In the genomic region with DNA sequence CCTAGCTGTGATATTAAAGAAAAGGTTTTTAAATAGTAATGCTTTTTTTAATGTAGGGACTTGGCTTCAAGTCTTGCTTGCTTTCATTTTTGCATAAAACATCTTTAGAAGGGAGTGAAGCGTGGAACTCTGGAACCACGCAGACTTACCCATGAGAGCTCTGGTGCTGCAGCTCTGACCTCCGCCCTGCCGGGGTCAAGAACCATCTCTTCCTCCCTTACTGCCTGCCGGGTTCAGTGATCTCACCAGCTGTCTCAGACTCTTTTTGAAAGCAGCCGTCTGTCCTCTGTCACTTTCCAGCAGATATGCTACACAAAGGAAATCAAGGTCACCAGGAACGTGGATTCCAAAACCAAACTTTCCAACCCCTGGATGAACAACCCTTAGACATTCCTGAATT, we compare ENCODE assay signal across 22 cellular contexts.
A peak's percentile ranks its signal among the peaks of the same experiment; 100 is the strongest.
DNase-seq lines count a peak whose midpoint lies in the region; ATAC-seq, FAIRE-seq and TF ChIP-seq lines count a peak whose summit lies in the region.
"Had no signal": no experiment of that assay in that cellular context is flagged by ENCODE, and none has a peak within 500 bp of the region (broad histone marks: within the 10 kb centered on the region; RNA-seq: fewer than 3 reads in every experiment).

No MANE protein-coding gene starts in this region.

- H3K18ac ChIP-seq in IMR-90 (ENCODE audit: low read depth, low read length), result no peak overlapping the region

- TF ChIP-seq EP300 in GM12878 (IDR thresholded peaks at IDR 0.05; ENCODE audit: borderline replicate concordance in 1 of 2, control insufficient read depth in 1 of 2, low read depth in 2 of 2, low read length in 2 of 2), result no peak

- SMC1A ChIA-PET in GM12878 (lab: Charles Lee; ENCODE audit: uncharacterized antibody, unreplicated experiment), result interaction anchor here (0.6 to 1.4 kb wide), 2 partner anchors 10 to 81 kb away, joined by 3 to 4 read pairs; no protein-coding TSS in a partner anchor

- BruUV-seq in IMR-90 (replicated peaks; lab: Mats Ljungman, UMichigan), result no TSS peak
- no TSS peak for BruUV-seq in GM12878 (replicated peaks; lab: Mats Ljungman, UMichigan)

- H3K23ac ChIP-seq in IMR-90 (ENCODE audit: low read depth, low read length), result no peak overlapping the region

- TF ChIP-seq RAD21 in IMR-90 (IDR thresholded peaks at IDR 0.05; ENCODE audit: low read length) (no peak), GM12878 (IDR thresholded peaks at IDR 0.05; ENCODE audit: insufficient read depth, low read depth, low read length) (no peak)

- H3K4me1 ChIP-seq in IMR-90 (ENCODE audit: control insufficient read depth, insufficient read depth, low read length) (0 out of 2 replicates have a peak, but pooled peaks cover 2% of the 10 kb centered on the region), GM12878 (ENCODE audit: control insufficient read depth, insufficient read depth, low read length) (no peaks in the 10 kb centered on the region), breast epithelium (no peaks in the 10 kb centered on the region)
- H3K4me1 ChIP-seq: BE2C had no signal

- intact Hi-C loops in IMR-90 (cut with micrococcal nuclease), result loop anchor here (1.0 kb wide), 1 partner anchor 37 kb away; no protein-coding TSS in a partner anchor
- intact Hi-C loops in GM12878 (cut with micrococcal nuclease; ENCODE audit: unreplicated experiment), result no loop called here
- intact Hi-C loops in breast epithelium (cut with DNase I; ENCODE audit: low total_unique reads), result no loop called here

- no peaks in the 10 kb centered on the region for H3K9me1 ChIP-seq in IMR-90 (ENCODE audit: insufficient read depth, low read length)

- RAD21 ChIA-PET in GM12878 (lab: Charles Lee; ENCODE audit: unreplicated experiment), result no interaction called here

- WGBS in IMR-90 (ENCODE audit: extremely low coverage in 2 of 2, insufficient read length in 1 of 2), 2 experiments, result 60% methylated on average over 1 of the region's 7 CpGs; no CpG with 5 or more reads in 1 of the 2 experiments
- 35% methylated on average over 7 of the region's 7 CpGs for WGBS in GM12878 (ENCODE audit: insufficient coverage, insufficient replicate concordance, low lambda C conversion rate, missing lambda C conversion rate)

- TF ChIP-seq POLR2A in IMR-90 (IDR thresholded peaks at IDR 0.05; ENCODE audit: low read depth, low read length), result no peak
- no peak for TF ChIP-seq POLR2A in GM12878 (IDR thresholded peaks at IDR 0.05; ENCODE audit: low read depth, low read length)
- no peak for TF ChIP-seq POLR2A in breast epithelium (IDR thresholded peaks at IDR 0.05)

- no peak overlapping the region for H3K4ac ChIP-seq in IMR-90 (ENCODE audit: low read depth, low read length)

- no peak overlapping the region for H3K27ac ChIP-seq in IMR-90 (ENCODE audit: insufficient read depth, low read length)
- H3K27ac ChIP-seq in GM12878 (ENCODE audit: control insufficient read depth, insufficient read depth), result no peak overlapping the region
- H3K27ac ChIP-seq in breast epithelium, result no peak overlapping the region
- H3K27ac ChIP-seq: gastroesophageal sphincter had no signal

- POLR2A ChIA-PET in IMR-90 (lab: Charles Lee; ENCODE audit: unreplicated experiment) (no interaction called here), GM12878 (lab: Charles Lee) (interaction anchor here (0.7 kb wide), 1 partner anchor 36 kb away, joined by 3 read pairs; no protein-coding TSS in a partner anchor)

- CTCF ChIA-PET in IMR-90 (lab: Yijun Ruan, JAX) (interaction anchor here (1.2 kb wide), 1 partner anchor 9 kb away, joined by 4 read pairs; no protein-coding TSS in a partner anchor), GM12878 (lab: Yijun Ruan, JAX) (interaction anchor here (1.1 to 1.6 kb wide), 2 partner anchors 9 to 10 kb away, joined by 3 to 4 read pairs; no protein-coding TSS in a partner anchor)

- peak overlapping the region; percentile 2; the same call in 1 of the 2 replicates for H3K14ac ChIP-seq in IMR-90 (replicated peaks; ENCODE audit: low read depth, low read length)

- H2AFZ ChIP-seq in IMR-90 (replicated peaks; ENCODE audit: low read length, poor library complexity) (peak overlapping the region; percentile 33), GM12878 (ENCODE audit: control insufficient read depth, low read depth, low read length) (no peak overlapping the region)

- no peak overlapping the region for H2BK5ac ChIP-seq in IMR-90 (ENCODE audit: low read depth, low read length, poor library complexity, severe bottlenecking)

- no peaks in the 10 kb centered on the region for H3K79me2 ChIP-seq in GM12878 (ENCODE audit: control insufficient read depth, insufficient read depth, low read length)

- H3K36me3 ChIP-seq in IMR-90 (ENCODE audit: control insufficient read depth, insufficient read depth, low read length) (no peaks in the 10 kb centered on the region), GM12878 (ENCODE audit: control insufficient read depth in 2 of 2, insufficient read depth in 2 of 2, low read length in 1 of 2) (no peaks in the 10 kb centered on the region), breast epithelium (no peaks in the 10 kb centered on the region)
- H3K36me3 ChIP-seq: BE2C, gastroesophageal sphincter had no signal

- no peak overlapping the region for H4K91ac ChIP-seq in IMR-90 (ENCODE audit: insufficient read depth, low read depth, low read length)

- no peak overlapping the region for H2AK9ac ChIP-seq in IMR-90 (replicated peaks; ENCODE audit: low read depth, low read length, poor library complexity)

- no peak overlapping the region for H2BK120ac ChIP-seq in IMR-90 (ENCODE audit: low read depth, low read length)

- H2AK5ac ChIP-seq in IMR-90 (ENCODE audit: low read depth, low read length), result no peak overlapping the region

- DNase-seq in AG08396 (ENCODE audit: low spot score) (peak; percentile 3), IMR-90 (no peak), GM12878 (ENCODE audit: low read depth, low spot score) (no peak), medulla oblongata (ENCODE audit: extremely low spot score) (peak; percentile 10), NCI-H2196 (lab: John Stamatoyannopoulos, UW; ENCODE audit: unreplicated experiment) (no peak), omental fat pad (ENCODE audit: low spot score) (no peak), breast epithelium (ENCODE audit: low spot score in 2 of 2) (no peak)
- DNase-seq: activated CD4-positive, alpha-beta T cell treated with anti-CD3 and anti-CD28 coated beads for 4 hours; activated naive CD4-positive, alpha-beta T cell; activated T-cell treated with anti-CD3 and anti-CD28 coated beads, Interleukin-2, amount 50 U/mL, for 4 hours; BE2C; GDM1; mammary epithelial cell; NCI-H1694; NCI-H2171 treated with DMSO at 0.1 percent for 48 hours; occipital lobe; small intestine; stimulated activated CD4-positive, alpha-beta T cell treated with anti-CD3 and anti-CD28 coated beads, Interleukin-2, amount 100 ng/mL, for 24 hours; T-helper 2 cell had no signal

- H3K9me3 ChIP-seq in IMR-90 (ENCODE audit: control insufficient read depth, insufficient read depth, low read length) (no peaks in the 10 kb centered on the region), GM12878 (replicated peaks; ENCODE audit: control insufficient read depth, insufficient read depth, low read length) (no peaks in the 10 kb centered on the region), breast epithelium (no peaks in the 10 kb centered on the region)
- H3K9me3 ChIP-seq: BE2C, gastroesophageal sphincter had no signal

- TF ChIP-seq CTCF in IMR-90 (conservative IDR thresholded peaks at IDR 0.05; ENCODE audit: low read depth, low read length), result no peak
- no peak for TF ChIP-seq CTCF in GM12878 (IDR thresholded peaks at IDR 0.05 in 2 of 3, conservative IDR thresholded peaks at IDR 0.05 in 1 of 3; ENCODE audit: control insufficient read depth in 2 of 3, extremely low read depth in 1 of 3, insufficient read depth in 1 of 3, low read depth in 3 of 3, low read length in 3 of 3)
- TF ChIP-seq CTCF in omental fat pad (IDR thresholded peaks at IDR 0.05), result no peak
- TF ChIP-seq CTCF in breast epithelium (IDR thresholded peaks at IDR 0.05), result no peak

- ATAC-seq in IMR-90 (ENCODE audit: low read depth) (no peak), GM12878 (0 out of 3 replicates have a peak, but pooled peaks have one; percentile 29), omental fat pad (ENCODE audit: low FRiP score) (no peak), HG03565 (IDR thresholded peaks at IDR 0.05; ENCODE audit: unreplicated experiment) (no peak)
- ATAC-seq: activated T-cell treated with anti-CD3 and anti-CD28 coated beads, Interleukin-2, amount 50 U/mL, for 4 hours; esophagus mucosa; gastroesophageal sphincter had no signal

- FAIRE-seq in GM12878 (lab: Jason Lieb, UNC), result no peak
- FAIRE-seq: small intestine had no signal

- H3K79me1 ChIP-seq in IMR-90 (ENCODE audit: low read depth in 1 of 2, low read length in 2 of 2), result no peaks in the 10 kb centered on the region

- H4K5ac ChIP-seq in IMR-90 (ENCODE audit: low read depth, low read length), result peak overlapping the region; percentile 2; the same call in 1 of the 2 replicates

- H4K20me1 ChIP-seq in IMR-90 (ENCODE audit: insufficient read depth, low read length) (no peaks in the 10 kb centered on the region), GM12878 (ENCODE audit: control insufficient read depth, insufficient read depth) (no peaks in the 10 kb centered on the region)

- in situ Hi-C loops in IMR-90 (cut with MboI; ENCODE audit: low sequenced_read_pairs), result no loop called here
- in situ Hi-C loops in GM12878 (cut with MboI), result no loop called here

- H3K4me2 ChIP-seq in IMR-90 (ENCODE audit: low read depth, low read length) (peak overlapping the region; percentile 31), GM12878 (ENCODE audit: control insufficient read depth, insufficient read depth) (no peak overlapping the region; the same call in 1 of the 2 replicates)

- H2BK15ac ChIP-seq in IMR-90 (ENCODE audit: low read depth, low read length), result no peak overlapping the region

- no peak overlapping the region for H3K56ac ChIP-seq in IMR-90 (ENCODE audit: extremely low read depth, insufficient read depth, low read length)

- H3K9ac ChIP-seq in IMR-90 (ENCODE audit: low read depth, low read length) (no peak overlapping the region), GM12878 (ENCODE audit: control insufficient read depth, insufficient read depth, low read length) (no peak overlapping the region)

- H2BK20ac ChIP-seq in IMR-90 (ENCODE audit: low read depth, low read length), result no peak overlapping the region

- no peak overlapping the region for H3K4me3 ChIP-seq in IMR-90 (ENCODE audit: insufficient read depth, low read depth, low read length)
- no peak overlapping the region for H3K4me3 ChIP-seq in GM12878
- H3K4me3 ChIP-seq in breast epithelium, result no peak overlapping the region

- dilution Hi-C loops in IMR-90 (cut with HindIII; ENCODE audit: low sequenced_read_pairs, unreplicated experiment), result no loop called here

- H3K27me3 ChIP-seq in IMR-90 (ENCODE audit: control insufficient read depth, insufficient read depth, low read length), result no peaks in the 10 kb centered on the region
- no peaks in the 10 kb centered on the region for H3K27me3 ChIP-seq in GM12878 (replicated peaks in 1 of 2; ENCODE audit: control insufficient read depth in 2 of 2, insufficient read depth in 2 of 2, low read length in 1 of 2)
- H3K27me3 ChIP-seq in breast epithelium, result no peaks in the 10 kb centered on the region
- H3K27me3 ChIP-seq: BE2C, gastroesophageal sphincter had no signal

- peak overlapping the region in 1 of 2 experiments; percentile 37; a peak in 1 of 4 replicates for H4K8ac ChIP-seq in IMR-90 (ENCODE audit: low read depth in 2 of 2, low read length in 2 of 2)

TF ChIP-seq in IMR-90, 13 proteins besides CTCF, POLR2A, EP300 and RAD21 (continues in another document):
- TF ChIP-seq RFX5 (IDR thresholded peaks at IDR 0.05; ENCODE audit: low read depth, low read length), result no peak

Comparison
In these comparisons a context has a peak if more than half of its experiments do, and no peak if none do; other contexts are left out.
1. DNase-seq: peak in AG08396 (single experiment) and medulla oblongata (single experiment); none in IMR-90 (single experiment), GM12878 (single experiment), NCI-H2196 (single experiment), omental fat pad (single experiment) and breast epithelium (0 of 2).